Comparison of ENCODE assay signal across 16 cellular contexts in genomic region chr1:29324771-29325351, GRCh38.
DNase-seq lines count a peak whose midpoint lies in the region; TF ChIP-seq lines count a peak whose summit lies in the region.
"Had no signal": no experiment of that assay in that cellular context is flagged by ENCODE, and none has a peak within 500 bp of the region (broad histone marks: within the 10 kb centered on the region; RNA-seq: fewer than 3 reads in every experiment).

No MANE protein-coding gene starts in this region.

- in situ Hi-C loops in KBM-7 (cut with MboI; ENCODE audit: low pct_unique_long_range_greater_than_20kb, low sequenced_read_pairs), result no loop called here

- H3K18ac ChIP-seq in mesendoderm (ENCODE audit: low read length), result no peak overlapping the region

- H4K20me1 ChIP-seq in MM.1S (ENCODE audit: insufficient read depth, low read length), result no peaks in the 10 kb centered on the region

- H2BK15ac ChIP-seq in mesendoderm (replicated peaks; ENCODE audit: low read depth), result no peak overlapping the region

- no peaks in the 10 kb centered on the region for H3K9me3 Mint-ChIP-seq in endodermal cell
- H3K9me3 Mint-ChIP-seq: activated CD4-positive, alpha-beta T cell treated with anti-CD3 and anti-CD28 coated beads, Interleukin-2, amount 10 ng/mL, durations not matched to agents 24 days and 14 days; natural killer cell had no signal

- H4K5ac ChIP-seq in mesendoderm (ENCODE audit: low read length), result no peak overlapping the region

- intact Hi-C loops in left ventricle myocardium inferior (cut with micrococcal nuclease), result no loop called here

- H3K9ac ChIP-seq in MM.1S (ENCODE audit: low read length) (no peak overlapping the region), endodermal cell (ENCODE audit: extremely low read depth, low read length, poor library complexity, severe bottlenecking) (no peak overlapping the region), mesendoderm (ENCODE audit: low read length) (peak overlapping the region; percentile 18)

- H3K4me3 ChIP-seq in MM.1S (ENCODE audit: low read length), result no peak overlapping the region
- H3K4me3 ChIP-seq in endodermal cell (ENCODE audit: low read length), result no peak overlapping the region
- H3K4me3 ChIP-seq in mesendoderm (ENCODE audit: low read length), result no peak overlapping the region
- H3K4me3 ChIP-seq in left ventricle myocardium inferior, result no peak overlapping the region

- no peaks in the 10 kb centered on the region for H3K79me1 ChIP-seq in mesendoderm (ENCODE audit: low read length)

- H3K27me3 ChIP-seq in MM.1S (replicated peaks; ENCODE audit: insufficient read depth, low read length) (peaks cover 71% of the 10 kb centered on the region), endodermal cell (ENCODE audit: control insufficient read depth, insufficient read depth, low read length, poor library complexity, severe bottlenecking) (no peaks in the 10 kb centered on the region), mesendoderm (ENCODE audit: insufficient read depth, low read length, poor library complexity) (no peaks in the 10 kb centered on the region), left ventricle myocardium inferior (ENCODE audit: low read depth) (no peaks in the 10 kb centered on the region)

- H3K27me3 Mint-ChIP-seq in endodermal cell (ENCODE audit: insufficient read depth), result no peaks in the 10 kb centered on the region
- H3K27me3 Mint-ChIP-seq: activated CD4-positive, alpha-beta T cell treated with anti-CD3 and anti-CD28 coated beads, Interleukin-2, amount 10 ng/mL, durations not matched to agents 24 days and 14 days had no signal

- no peak overlapping the region for H4K8ac ChIP-seq in mesendoderm (ENCODE audit: low read depth, low read length)

- H3K4me2 ChIP-seq in MM.1S (ENCODE audit: low read depth, low read length) (no peak overlapping the region), mesendoderm (ENCODE audit: low read length) (no peak overlapping the region)

- no peaks in the 10 kb centered on the region for H3K9me2 ChIP-seq in MM.1S (replicated peaks; ENCODE audit: insufficient read depth, low read length)

- no peak overlapping the region for H3K4ac ChIP-seq in mesendoderm (ENCODE audit: low read depth, low read length)

- peak overlapping the region; percentile 80 for H3K56ac ChIP-seq in mesendoderm (ENCODE audit: low read length)

- no peak overlapping the region for H2BK5ac ChIP-seq in mesendoderm (ENCODE audit: low read length)

- no peak overlapping the region for H2AK5ac ChIP-seq in mesendoderm (ENCODE audit: low read length)

- DNase-seq in ELF-1 (ENCODE audit: low read depth, low spot score) (peak; percentile 100), MM.1S (peak; percentile 18), endodermal cell (peak; percentile 99), mesendoderm (peak; percentile 100), T-helper 2 cell (no peak), superior temporal gyrus (ENCODE audit: extremely low spot score) (no peak), left ventricle myocardium inferior (no peak), KBM-7 (no peak)
- DNase-seq: activated CD4-positive, alpha-beta T cell treated with anti-CD3 and anti-CD28 coated beads, Interleukin-2, amount 10 ng/mL, durations not matched to agents 24 days and 14 days; activated T-cell treated with anti-CD3 and anti-CD28 coated beads, Interleukin-2, amount 50 U/mL, for 48 hours; kidney; natural killer cell; NCI-H2081; stimulated activated naive CD4-positive, alpha-beta T cell treated with Interleukin-2 at 50 U/mL for 16 hours; T-helper 1 cell had no signal

- H3K36me3 ChIP-seq in MM.1S (replicated peaks; ENCODE audit: insufficient read depth, low read length) (no peaks in the 10 kb centered on the region), endodermal cell (ENCODE audit: control insufficient read depth, insufficient read depth, low read length) (peaks cover 4% of the 10 kb centered on the region), mesendoderm (ENCODE audit: control insufficient read depth, insufficient read depth, low read length) (peaks cover 3% of the 10 kb centered on the region), left ventricle myocardium inferior (peaks cover 3% of the 10 kb centered on the region)

- 39 to 74% methylated on average over 13 to 19 of the region's 19 CpGs for WGBS in endodermal cell (ENCODE audit: insufficient coverage in 1 of 2, insufficient read length in 1 of 2), 2 experiments
- no CpG with 5 or more reads among the region's 19 CpGs for WGBS in mesendoderm (ENCODE audit: extremely low coverage, insufficient coverage, low lambda C conversion rate)

- H3K9me3 ChIP-seq in MM.1S (replicated peaks; ENCODE audit: insufficient read depth, low read length) (no peaks in the 10 kb centered on the region), endodermal cell (ENCODE audit: control insufficient read depth, low read length) (no peaks in the 10 kb centered on the region), left ventricle myocardium inferior (replicated peaks) (no peaks in the 10 kb centered on the region)

- H3K36me3 Mint-ChIP-seq in endodermal cell (ENCODE audit: low read depth), result peaks cover 14% of the 10 kb centered on the region
- H3K36me3 Mint-ChIP-seq: natural killer cell had no signal

- H3K79me2 ChIP-seq in MM.1S (ENCODE audit: low read length), result no peaks in the 10 kb centered on the region
- no peaks in the 10 kb centered on the region for H3K79me2 ChIP-seq in mesendoderm (ENCODE audit: control insufficient read depth, insufficient read depth, low read length)

- peaks cover 4% of the 10 kb centered on the region for H3K4me1 Mint-ChIP-seq in endodermal cell
- H3K4me1 Mint-ChIP-seq: activated CD4-positive, alpha-beta T cell treated with anti-CD3 and anti-CD28 coated beads, Interleukin-2, amount 10 ng/mL, durations not matched to agents 24 days and 14 days; B cell; natural killer cell had no signal

- H2BK120ac ChIP-seq in mesendoderm (ENCODE audit: low read depth, low read length), result no peak overlapping the region

- peak overlapping the region; percentile 39 for H3K4me3 Mint-ChIP-seq in endodermal cell
- H3K4me3 Mint-ChIP-seq: activated CD4-positive, alpha-beta T cell treated with anti-CD3 and anti-CD28 coated beads, Interleukin-2, amount 10 ng/mL, durations not matched to agents 24 days and 14 days; B cell; natural killer cell had no signal

- no peaks in the 10 kb centered on the region for H3F3A ChIP-seq in MM.1S (ENCODE audit: insufficient read depth, low read length)

- TF ChIP-seq CTCF in MM.1S (IDR thresholded peaks at IDR 0.05; ENCODE audit: low read length) (no peak), endodermal cell (conservative IDR thresholded peaks at IDR 0.05) (no peak), left ventricle myocardium inferior (IDR thresholded peaks at IDR 0.05; ENCODE audit: borderline replicate concordance) (no peak)

- H3K4me1 ChIP-seq in MM.1S (ENCODE audit: low read length), result no peaks in the 10 kb centered on the region
- H3K4me1 ChIP-seq in endodermal cell (ENCODE audit: control insufficient read depth, insufficient read depth, low read length), result no peaks in the 10 kb centered on the region
- H3K4me1 ChIP-seq in mesendoderm (ENCODE audit: control insufficient read depth, low read depth, low read length), result peaks cover 4% of the 10 kb centered on the region
- no peaks in the 10 kb centered on the region for H3K4me1 ChIP-seq in left ventricle myocardium inferior

- H3K23ac ChIP-seq in mesendoderm (ENCODE audit: low read length), result no peak overlapping the region

- peak overlapping the region; percentile 77 for H3K27ac Mint-ChIP-seq in endodermal cell
- H3K27ac Mint-ChIP-seq: activated CD4-positive, alpha-beta T cell treated with anti-CD3 and anti-CD28 coated beads, Interleukin-2, amount 10 ng/mL, durations not matched to agents 24 days and 14 days; B cell; natural killer cell had no signal

- no peak overlapping the region; the same call in 1 of the 2 replicates for H2AFZ ChIP-seq in MM.1S (ENCODE audit: low read length)

- no peak overlapping the region for H3K27ac ChIP-seq in MM.1S (ENCODE audit: low read length)
- no peak overlapping the region for H3K27ac ChIP-seq in endodermal cell (ENCODE audit: low read depth, low read length)
- no peak overlapping the region for H3K27ac ChIP-seq in mesendoderm (ENCODE audit: low read depth, low read length)
- no peak overlapping the region for H3K27ac ChIP-seq in left ventricle myocardium inferior (replicated peaks)

Comparison
In these comparisons a context has a peak if more than half of its experiments do, and no peak if none do; other contexts are left out.
1. DNase-seq: peak in ELF-1 (single experiment), MM.1S (single experiment), endodermal cell (single experiment) and mesendoderm (single experiment); none in T-helper 2 cell (0 of 5), superior temporal gyrus (single experiment), left ventricle myocardium inferior (single experiment) and KBM-7 (single experiment).